In genomic region chr4:123876122-123876521, GRCh38 we compare ENCODE assay signal across 19 cellular contexts.
"Had no signal": no experiment of that assay in that cellular context is flagged by ENCODE, and none has a peak within 500 bp of the region (broad histone marks: within the 10 kb centered on the region; RNA-seq: fewer than 3 reads in every experiment).

No MANE protein-coding gene starts in this region.

- ATAC-seq: body of pancreas; left colon; naive thymus-derived CD8-positive, alpha-beta T cell; stimulated activated effector memory CD8-positive, alpha-beta T cell treated with anti-CD3 and anti-CD28 coated beads, Interleukin-12 subunit alpha, Interleukin-12 subunit beta, amount 100 ng/mL, for 72 hours; stimulated activated naive CD8-positive, alpha-beta T cell treated with anti-CD3 and anti-CD28 coated beads, Interleukin-15, amount 100 ng/mL, for 72 hours had no signal

- H3K4me3 ChIP-seq: body of pancreas, cardiac muscle cell, suprapubic skin, tibial nerve had no signal

- H3K4me1 Mint-ChIP-seq: activated naive CD4-positive, alpha-beta T cell treated with anti-CD3 and anti-CD28 coated beads, Interleukin-2, amount 50 U/mL, for 24 hours; naive thymus-derived CD8-positive, alpha-beta T cell; stimulated activated effector memory CD8-positive, alpha-beta T cell treated with anti-CD3 and anti-CD28 coated beads, Interleukin-12 subunit alpha, Interleukin-12 subunit beta, amount 100 ng/mL, for 72 hours; stimulated activated naive CD8-positive, alpha-beta T cell treated with anti-CD3 and anti-CD28 coated beads, Interleukin-15, amount 100 ng/mL, for 72 hours had no signal

- H3K27me3 ChIP-seq: body of pancreas, cardiac muscle cell, suprapubic skin, tibial nerve had no signal

- H3K9me3 ChIP-seq: body of pancreas, suprapubic skin, tibial nerve had no signal

- H3K9ac ChIP-seq: parathyroid adenoma had no signal

- H3K27me3 Mint-ChIP-seq: activated naive CD4-positive, alpha-beta T cell treated with anti-CD3 and anti-CD28 coated beads, Interleukin-2, amount 50 U/mL, for 24 hours; stimulated activated naive CD8-positive, alpha-beta T cell treated with anti-CD3 and anti-CD28 coated beads, Interleukin-15, amount 100 ng/mL, for 72 hours had no signal

- H3K27ac Mint-ChIP-seq: activated naive CD4-positive, alpha-beta T cell treated with anti-CD3 and anti-CD28 coated beads, Interleukin-2, amount 50 U/mL, for 24 hours; mesothelial cell of epicardium; naive thymus-derived CD8-positive, alpha-beta T cell; stimulated activated effector memory CD8-positive, alpha-beta T cell treated with anti-CD3 and anti-CD28 coated beads, Interleukin-12 subunit alpha, Interleukin-12 subunit beta, amount 100 ng/mL, for 72 hours; stimulated activated naive CD8-positive, alpha-beta T cell treated with anti-CD3 and anti-CD28 coated beads, Interleukin-15, amount 100 ng/mL, for 72 hours had no signal

- H3K36me3 Mint-ChIP-seq: activated naive CD4-positive, alpha-beta T cell treated with anti-CD3 and anti-CD28 coated beads, Interleukin-2, amount 50 U/mL, for 24 hours; naive thymus-derived CD8-positive, alpha-beta T cell; stimulated activated effector memory CD8-positive, alpha-beta T cell treated with anti-CD3 and anti-CD28 coated beads, Interleukin-12 subunit alpha, Interleukin-12 subunit beta, amount 100 ng/mL, for 72 hours had no signal

- H2AFZ ChIP-seq: parathyroid adenoma had no signal

- DNase-seq: activated CD4-positive, alpha-beta T cell treated with anti-CD3 and anti-CD28 coated beads for 1 hour; activated gamma-delta T cell treated with Interleukin-2 at 50 U/mL for 16 hours; activated T-cell treated with anti-CD3 and anti-CD28 coated beads, Interleukin-2, amount 50 U/mL, for 1 hour; anterior cingulate cortex; body of pancreas; hippocampal formation; left colon; naive thymus-derived CD8-positive, alpha-beta T cell; stimulated activated CD4-positive, alpha-beta T cell treated with anti-CD3 and anti-CD28 coated beads, Interleukin-12 subunit alpha, Interleukin-12 subunit beta, amount 100 ng/mL, for 4 hours; stimulated activated naive CD8-positive, alpha-beta T cell treated with anti-CD3 and anti-CD28 coated beads, Interleukin-15, amount 100 ng/mL, for 72 hours; T-helper 1 cell had no signal

- H3K4me3 Mint-ChIP-seq: activated naive CD4-positive, alpha-beta T cell treated with anti-CD3 and anti-CD28 coated beads, Interleukin-2, amount 50 U/mL, for 24 hours; mesothelial cell of epicardium; naive thymus-derived CD8-positive, alpha-beta T cell; stimulated activated effector memory CD8-positive, alpha-beta T cell treated with anti-CD3 and anti-CD28 coated beads, Interleukin-12 subunit alpha, Interleukin-12 subunit beta, amount 100 ng/mL, for 72 hours; stimulated activated naive CD8-positive, alpha-beta T cell treated with anti-CD3 and anti-CD28 coated beads, Interleukin-15, amount 100 ng/mL, for 72 hours had no signal

- H3K27ac ChIP-seq: body of pancreas, cardiac muscle cell, epithelial cell of prostate, parathyroid adenoma, suprapubic skin had no signal

- H3K4me1 ChIP-seq: body of pancreas had no signal

- H3K9me3 Mint-ChIP-seq: activated naive CD4-positive, alpha-beta T cell treated with anti-CD3 and anti-CD28 coated beads, Interleukin-2, amount 50 U/mL, for 24 hours; stimulated activated effector memory CD8-positive, alpha-beta T cell treated with anti-CD3 and anti-CD28 coated beads, Interleukin-12 subunit alpha, Interleukin-12 subunit beta, amount 100 ng/mL, for 72 hours; stimulated activated naive CD8-positive, alpha-beta T cell treated with anti-CD3 and anti-CD28 coated beads, Interleukin-15, amount 100 ng/mL, for 72 hours had no signal

- H3K36me3 ChIP-seq: cardiac muscle cell, suprapubic skin, tibial nerve had no signal

- H3K79me2 ChIP-seq: parathyroid adenoma had no signal
